In the genomic region with DNA sequence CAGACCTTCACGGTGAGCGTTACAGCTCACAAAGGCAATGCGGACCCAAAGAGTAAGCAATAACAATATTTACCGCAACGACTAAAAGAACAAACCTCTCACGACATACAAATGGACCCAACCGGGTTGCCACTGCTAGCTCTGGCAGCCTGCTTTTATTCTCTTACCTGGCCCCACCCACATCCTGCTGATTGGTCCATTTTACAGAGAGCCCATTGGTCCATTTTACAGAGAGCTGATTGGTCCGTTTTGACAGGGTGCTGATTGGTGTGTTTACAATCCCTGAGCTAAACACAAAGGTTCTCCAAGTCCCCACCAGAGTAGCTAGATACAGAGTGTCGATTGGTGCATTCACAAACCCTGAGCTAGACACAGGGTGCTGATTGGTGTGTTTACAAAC, we compare ENCODE assay signal across 6 cellular contexts. TPM values are rescaled to one million over a fixed set of nuclear protein-coding genes. Genes with fewer than 3 reads are reported as not detected.
"Had no signal": no experiment of that assay in that cellular context is flagged by ENCODE, and none has a peak within 500 bp of the region (broad histone marks: within the 10 kb centered on the region; RNA-seq: fewer than 3 reads in every experiment).

No MANE protein-coding gene starts in this region.

RNA-seq across cellular contexts. Expression of a gene that starts 27.8 kb away (rescaled TPM):
- total RNA-seq: M059J, PC-9, Right ventricle myocardium inferior, RPMI7951, SJCRH30, SK-MEL-5 had no signal
